Comparison of ENCODE assay signal across 23 cellular contexts in the genomic region with DNA sequence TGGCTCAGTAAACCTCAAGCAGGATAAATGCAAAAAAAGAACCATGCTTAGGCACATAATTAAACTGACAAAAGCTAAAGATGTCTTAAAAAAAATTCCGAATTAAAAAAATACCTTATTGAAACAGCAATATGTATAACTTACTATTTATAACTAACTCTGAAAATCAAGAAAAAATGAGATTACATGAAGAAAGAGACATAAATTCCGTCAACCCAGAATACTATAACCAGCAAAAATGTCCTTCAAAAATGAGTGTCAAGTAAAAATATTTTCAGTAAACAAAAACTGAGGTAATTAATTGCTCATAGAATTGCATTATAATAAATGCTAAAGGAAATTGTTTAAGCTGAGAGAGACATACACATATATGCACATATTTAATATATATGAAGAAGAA.
"Had no signal": no experiment of that assay in that cellular context is flagged by ENCODE, and none has a peak within 500 bp of the region (broad histone marks: within the 10 kb centered on the region; RNA-seq: fewer than 3 reads in every experiment).

No MANE protein-coding gene starts in this region.

- H3K4me1 ChIP-seq: breast epithelium had no signal

- H3K4me3 Mint-ChIP-seq: activated CD4-positive, alpha-beta memory T cell treated with anti-CD3 and anti-CD28 coated beads for 36 hours; activated CD4-positive, alpha-beta T cell treated with anti-CD3 and anti-CD28 coated beads, Interleukin-2, amount 10 ng/mL, durations not matched to agents 7 days and 5 days; activated naive CD8-positive, alpha-beta T cell treated with anti-CD3 and anti-CD28 coated beads, Interleukin-2, amount 50 U/mL, for 24 hours; activated T-cell treated with anti-CD3 and anti-CD28 coated beads, Interleukin-2, amount 50 U/mL, for 4 hours; T-helper 17 cell had no signal

- H3K27ac Mint-ChIP-seq: activated CD4-positive, alpha-beta memory T cell treated with anti-CD3 and anti-CD28 coated beads for 36 hours; activated CD4-positive, alpha-beta T cell treated with anti-CD3 and anti-CD28 coated beads, Interleukin-2, amount 10 ng/mL, durations not matched to agents 7 days and 5 days; activated naive CD4-positive, alpha-beta T cell treated with anti-CD3 and anti-CD28 coated beads, Interleukin-2, amount 50 U/mL, for 72 hours; activated naive CD8-positive, alpha-beta T cell treated with anti-CD3 and anti-CD28 coated beads, Interleukin-2, amount 50 U/mL, for 24 hours; T-helper 17 cell had no signal

- H3K4me2 ChIP-seq: PC-9 had no signal

- H3K36me3 Mint-ChIP-seq: activated CD4-positive, alpha-beta memory T cell treated with anti-CD3 and anti-CD28 coated beads for 36 hours; activated naive CD4-positive, alpha-beta T cell treated with anti-CD3 and anti-CD28 coated beads, Interleukin-2, amount 50 U/mL, for 72 hours had no signal

- ATAC-seq: activated naive CD4-positive, alpha-beta T cell treated with anti-CD3 and anti-CD28 coated beads, Interleukin-2, amount 50 U/mL, for 72 hours; activated naive CD8-positive, alpha-beta T cell treated with anti-CD3 and anti-CD28 coated beads, Interleukin-2, amount 50 U/mL, for 24 hours; activated T-cell treated with anti-CD3 and anti-CD28 coated beads, Interleukin-2, amount 50 U/mL, for 4 hours; T-helper 17 cell had no signal

- H3K27me3 ChIP-seq: breast epithelium had no signal

- H2AFZ ChIP-seq: PC-9 had no signal

- H3K4me3 ChIP-seq: breast epithelium, PC-9 had no signal

- DNase-seq: activated CD4-positive, alpha-beta memory T cell treated with anti-CD3 and anti-CD28 coated beads for 36 hours; activated CD4-positive, alpha-beta T cell treated with anti-CD3 and anti-CD28 coated beads, Interleukin-2, amount 10 ng/mL, durations not matched to agents 7 days and 5 days; activated CD4-positive, CD25-positive, alpha-beta regulatory T cell; activated CD8-positive, alpha-beta memory T cell treated with anti-CD3 and anti-CD28 coated beads for 24 hours; activated effector memory CD4-positive, alpha-beta T cell treated with anti-CD3 and anti-CD28 coated beads, Interleukin-2, amount 50 U/mL, for 16 hours; activated naive CD4-positive, alpha-beta T cell treated with Interleukin-2 at 50 U/mL for 16 hours; activated naive CD8-positive, alpha-beta T cell treated with anti-CD3 and anti-CD28 coated beads, Interleukin-2, amount 50 U/mL, for 24 hours; activated T-cell treated with anti-CD3 and anti-CD28 coated beads, Interleukin-2, amount 50 U/mL, for 4 hours; KG1; NCI-H1092; NCI-H1417; NCI-H1694; NCI-H2029; NCI-H2107; NCI-H345; NCI-H510A; NCI-H526 treated with DMSO at 0.1 percent for 48 hours; SIG-M5; T-helper 17 cell; T-helper 9 cell had no signal

- H3K27ac ChIP-seq: breast epithelium had no signal

- H3K4me1 Mint-ChIP-seq: activated CD4-positive, alpha-beta T cell treated with anti-CD3 and anti-CD28 coated beads, Interleukin-2, amount 10 ng/mL, durations not matched to agents 7 days and 5 days; activated naive CD8-positive, alpha-beta T cell treated with anti-CD3 and anti-CD28 coated beads, Interleukin-2, amount 50 U/mL, for 24 hours; T-helper 17 cell had no signal

- H3K36me3 ChIP-seq: breast epithelium had no signal

- H3K27me3 Mint-ChIP-seq: activated CD4-positive, alpha-beta memory T cell treated with anti-CD3 and anti-CD28 coated beads for 36 hours; activated CD4-positive, alpha-beta T cell treated with anti-CD3 and anti-CD28 coated beads, Interleukin-2, amount 10 ng/mL, durations not matched to agents 7 days and 5 days; activated naive CD8-positive, alpha-beta T cell treated with anti-CD3 and anti-CD28 coated beads, Interleukin-2, amount 50 U/mL, for 24 hours; T-helper 17 cell had no signal
